In genomic region chr22:40463017-40463631, GRCh38 we compare ENCODE assay signal across 9 cellular contexts.
DNase-seq lines count a peak whose midpoint lies in the region; ATAC-seq, FAIRE-seq and TF ChIP-seq lines count a peak whose summit lies in the region.
"Had no signal": no experiment of that assay in that cellular context is flagged by ENCODE, and none has a peak within 500 bp of the region (broad histone marks: within the 10 kb centered on the region; RNA-seq: fewer than 3 reads in every experiment).

No MANE protein-coding gene starts in this region.

- H3K4me2 ChIP-seq in Karpas-422 (ENCODE audit: low read depth, low read length, poor library complexity, severe bottlenecking): peak overlapping the region; percentile 77

- no peak for TF ChIP-seq CTCF in mucosa of descending colon (IDR thresholded peaks at IDR 0.05)

- ATAC-seq in mucosa of descending colon (peak; percentile 83), GM19463 (IDR thresholded peaks at IDR 0.05; ENCODE audit: unreplicated experiment) (no peak), HG03045 (IDR thresholded peaks at IDR 0.05; ENCODE audit: unreplicated experiment) (no peak)

- peaks cover 18% of the 10 kb centered on the region; the same call in 1 of the 2 replicates for H3K36me3 ChIP-seq in Karpas-422 (ENCODE audit: insufficient read depth, low read length)
- H3K36me3 ChIP-seq in mucosa of descending colon (ENCODE audit: low read depth): no peaks in the 10 kb centered on the region

- no peaks in the 10 kb centered on the region for H3K27me3 ChIP-seq in Karpas-422 (ENCODE audit: low read length)

- peak; percentile 91 for FAIRE-seq in GM12892 (lab: Jason Lieb, UNC)
- FAIRE-seq: bronchial epithelial cell had no signal

- H3K9ac ChIP-seq in Karpas-422 (ENCODE audit: low read length): peak overlapping the region; percentile 78

- no peaks in the 10 kb centered on the region for H4K20me1 ChIP-seq in Karpas-422 (ENCODE audit: insufficient read depth, low read depth, low read length)

- peak overlapping the region; percentile 92 for H3K27ac ChIP-seq in Karpas-422 (ENCODE audit: low read length)

- TF ChIP-seq POLR2A in GM12892 (IDR thresholded peaks at IDR 0.05; ENCODE audit: low read depth, low read length): peak; percentile 66

- no peak for DNase-seq in GM12892 (ENCODE audit: insufficient read length)
- DNase-seq in Karpas-422: peak; percentile 88
- peak; percentile 12 for DNase-seq in activated T-cell treated with anti-CD3 and anti-CD28 coated beads for 4 hours
- DNase-seq in mucosa of descending colon: peak in 1 of 3 donors; percentile 34
- no peak for DNase-seq in NCI-H510A treated with DMSO at 0.1 percent for 48 hours (lab: John Stamatoyannopoulos, UW)
- DNase-seq in RPMI8226: no peak

- H3K4me1 ChIP-seq in Karpas-422 (ENCODE audit: low read length) (peaks cover 44% of the 10 kb centered on the region), mucosa of descending colon (ENCODE audit: low read depth) (no peaks in the 10 kb centered on the region)

- H3K4me3 ChIP-seq in Karpas-422 (ENCODE audit: low read length): peak overlapping the region; percentile 74
- H3K4me3 ChIP-seq in mucosa of descending colon: no peak overlapping the region

- H3K9me3 ChIP-seq in Karpas-422 (ENCODE audit: low read length) (no peaks in the 10 kb centered on the region), mucosa of descending colon (no peaks in the 10 kb centered on the region)

- H3K79me2 ChIP-seq in Karpas-422 (ENCODE audit: low read length): peaks cover 65% of the 10 kb centered on the region

- no peaks in the 10 kb centered on the region for H3K9me2 ChIP-seq in Karpas-422 (replicated peaks; ENCODE audit: insufficient read depth, low read length)

- intact Hi-C loops in mucosa of descending colon (cut with DNase I, micrococcal nuclease): no loop called here

- H2AFZ ChIP-seq in Karpas-422 (ENCODE audit: low read length): peak overlapping the region; percentile 55

Comparison
In these comparisons a context has a peak if more than half of its experiments do, and no peak if none do; other contexts are left out.
1. DNase-seq: peak in Karpas-422 (single experiment) and activated T-cell treated with anti-CD3 and anti-CD28 coated beads for 4 hours (single experiment); none in GM12892 (single experiment), NCI-H510A treated with DMSO at 0.1 percent for 48 hours (single experiment) and RPMI8226 (single experiment).